8 cellular contexts compared by ENCODE assay signal in the genomic region with DNA sequence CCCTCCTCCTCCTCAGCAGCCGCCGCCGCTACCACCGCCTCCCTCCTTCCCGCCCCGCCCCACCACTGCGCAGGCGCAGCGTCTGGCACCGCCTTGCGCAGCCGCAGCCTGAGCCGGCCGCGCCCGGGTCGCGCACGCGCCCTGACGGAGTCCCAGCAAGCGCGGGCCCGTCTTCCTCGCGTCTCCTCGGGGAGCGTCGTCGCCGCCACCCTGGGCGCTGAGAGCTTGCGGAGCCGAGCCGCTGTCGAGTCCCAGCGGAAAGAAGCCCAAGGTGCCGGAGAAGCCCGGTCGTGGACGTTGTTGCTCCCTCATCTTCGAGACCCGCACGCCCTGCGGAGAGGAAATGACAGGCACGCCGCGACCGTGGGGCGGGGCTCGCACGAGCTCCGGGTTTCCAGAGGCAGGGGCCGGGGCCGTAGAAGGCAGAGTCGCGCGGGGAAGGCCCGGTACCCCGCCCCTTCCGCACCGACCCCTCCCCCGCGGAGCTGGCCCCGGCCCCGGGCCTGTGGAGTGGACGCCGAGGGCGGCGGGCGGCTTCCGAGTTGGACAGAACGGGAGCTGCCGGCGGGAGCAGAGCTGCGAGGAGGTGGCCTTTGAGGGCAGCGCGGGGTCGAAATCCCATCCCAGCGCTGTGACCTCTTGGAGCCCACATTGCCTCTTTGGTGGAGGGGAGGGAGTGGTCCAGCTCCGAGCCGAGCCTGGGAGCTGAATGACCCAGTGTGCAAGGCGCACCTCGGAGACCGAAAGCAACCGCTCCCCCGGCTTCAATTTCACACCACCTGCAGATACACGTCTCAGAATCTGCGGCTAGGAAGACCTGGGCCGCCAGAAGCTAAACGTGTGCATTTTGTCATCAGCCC. TPM values are rescaled to one million over a fixed set of nuclear protein-coding genes. Genes with fewer than 3 reads are reported as not detected.
A peak's percentile ranks its signal among the peaks of the same experiment; 100 is the strongest.
DNase-seq lines count a peak whose midpoint lies in the region; ATAC-seq and TF ChIP-seq lines count a peak whose summit lies in the region.

No MANE protein-coding gene starts in this region.

- no TSS peak for BruUV-seq in mammary epithelial cell (replicated peaks; lab: Mats Ljungman, UMichigan)

- intact Hi-C loops in mammary epithelial cell (cut with micrococcal nuclease): loop anchor here (2.0 kb wide), 1 partner anchor 30 kb away; no protein-coding TSS in a partner anchor

- peak overlapping the region; percentile 86 for H3K4me2 ChIP-seq in mammary epithelial cell (ENCODE audit: insufficient read depth, low read depth, low read length)

- H3K4me3 ChIP-seq in WI38 (ENCODE audit: low read depth, low read length): peak overlapping the region; percentile 76
- peak overlapping the region; percentile 61 to 97 (median 95) for H3K4me3 ChIP-seq in mammary epithelial cell (replicated peaks in 1 of 3; ENCODE audit: insufficient read depth in 1 of 3, low read depth in 2 of 3, low read length in 3 of 3)

- peak; percentile 100 for DNase-seq in AG08395 (ENCODE audit: low spot score)
- DNase-seq in NCI-H2227 treated with DMSO at 0.1 percent for 48 hours (lab: John Stamatoyannopoulos, UW): peak; percentile 93
- DNase-seq in mammary epithelial cell: peak; percentile 91
- DNase-seq in inferior parietal cortex (ENCODE audit: extremely low spot score): peak; percentile 79
- peak; percentile 80 for DNase-seq in smooth muscle cell of the brain vasculature (ENCODE audit: low read depth, low spot score)

- peak overlapping the region; percentile 76 for H3K27ac ChIP-seq in mammary epithelial cell (ENCODE audit: insufficient read depth, low read depth, low read length)

- ATAC-seq in GM19023 (IDR thresholded peaks at IDR 0.05; ENCODE audit: unreplicated experiment) (peak; percentile 49), HG03175 (IDR thresholded peaks at IDR 0.05; ENCODE audit: unreplicated experiment) (peak; percentile 42)

- peak overlapping the region; percentile 88 for H3K9ac ChIP-seq in mammary epithelial cell (ENCODE audit: insufficient read depth, low read length)

- no peaks in the 10 kb centered on the region for H3K27me3 ChIP-seq in mammary epithelial cell (ENCODE audit: insufficient read depth, low read length)

- peaks cover 71% of the 10 kb centered on the region for H3K79me2 ChIP-seq in mammary epithelial cell (ENCODE audit: insufficient read depth, low read length)

- H3K36me3 ChIP-seq in mammary epithelial cell (ENCODE audit: insufficient read depth, low read length): no peaks in the 10 kb centered on the region

- H4K20me1 ChIP-seq in mammary epithelial cell (ENCODE audit: insufficient read depth, low read length): peaks cover 2% of the 10 kb centered on the region

- dilution Hi-C loops in mammary epithelial cell (cut with HindIII; ENCODE audit: low sequenced_read_pairs): loop anchor here (5.0 to 10.0 kb wide), 2 partner anchors 35 to 148 kb away; partner anchors contain the start of gene PXN

- H2AFZ ChIP-seq in mammary epithelial cell (ENCODE audit: low read depth, low read length): peak overlapping the region; percentile 89

- no peak for TF ChIP-seq CTCF in WI38 (IDR thresholded peaks at IDR 0.05; ENCODE audit: low read depth, low read length)
- TF ChIP-seq CTCF in mammary epithelial cell (conservative IDR thresholded peaks at IDR 0.05 in 1 of 2, IDR thresholded peaks at IDR 0.05 in 1 of 2; ENCODE audit: extremely low read depth in 1 of 2, insufficient read depth in 1 of 2, low read depth in 1 of 2, low read length in 2 of 2): no peak

- CTCF ChIA-PET in mammary epithelial cell (lab: Charles Lee; ENCODE audit: low non-redundant PET): interaction anchor here (0.6 kb wide), 1 partner anchor 148 kb away, joined by 4 read pairs; the partner anchor contains the start of gene PXN

- WGBS in mammary epithelial cell (ENCODE audit: low coverage, missing lambda C conversion rate): under 1% methylated on average over 37 of the region's 91 CpGs

- H3K4me1 ChIP-seq in mammary epithelial cell (ENCODE audit: insufficient read depth, low read length): peaks cover 25% of the 10 kb centered on the region

- in situ Hi-C loops in mammary epithelial cell (cut with MboI; ENCODE audit: low sequenced_read_pairs in 2 of 2): no loop called here

- no peaks in the 10 kb centered on the region for H3K9me3 ChIP-seq in mammary epithelial cell (replicated peaks; ENCODE audit: insufficient read depth, low read length)

RNA-seq across cellular contexts. Expression of gene RAB35, which starts 0.5 kb away (rescaled TPM):
- 10 to 100 TPM; 19.3 to 60.4 TPM for total RNA-seq in mammary epithelial cell
- polyA plus RNA-seq in mammary epithelial cell: 39.4 TPM
- polyA minus RNA-seq in mammary epithelial cell: 70.6 TPM

Comparison
In these comparisons a context has a peak if more than half of its experiments do, and no peak if none do; other contexts are left out.
1. Peak in every context shown above with its lines: DNase-seq, ATAC-seq, H3K4me3 ChIP-seq and H3K27ac ChIP-seq.